ENCODE assay signal across 8 cellular contexts in the genomic region with DNA sequence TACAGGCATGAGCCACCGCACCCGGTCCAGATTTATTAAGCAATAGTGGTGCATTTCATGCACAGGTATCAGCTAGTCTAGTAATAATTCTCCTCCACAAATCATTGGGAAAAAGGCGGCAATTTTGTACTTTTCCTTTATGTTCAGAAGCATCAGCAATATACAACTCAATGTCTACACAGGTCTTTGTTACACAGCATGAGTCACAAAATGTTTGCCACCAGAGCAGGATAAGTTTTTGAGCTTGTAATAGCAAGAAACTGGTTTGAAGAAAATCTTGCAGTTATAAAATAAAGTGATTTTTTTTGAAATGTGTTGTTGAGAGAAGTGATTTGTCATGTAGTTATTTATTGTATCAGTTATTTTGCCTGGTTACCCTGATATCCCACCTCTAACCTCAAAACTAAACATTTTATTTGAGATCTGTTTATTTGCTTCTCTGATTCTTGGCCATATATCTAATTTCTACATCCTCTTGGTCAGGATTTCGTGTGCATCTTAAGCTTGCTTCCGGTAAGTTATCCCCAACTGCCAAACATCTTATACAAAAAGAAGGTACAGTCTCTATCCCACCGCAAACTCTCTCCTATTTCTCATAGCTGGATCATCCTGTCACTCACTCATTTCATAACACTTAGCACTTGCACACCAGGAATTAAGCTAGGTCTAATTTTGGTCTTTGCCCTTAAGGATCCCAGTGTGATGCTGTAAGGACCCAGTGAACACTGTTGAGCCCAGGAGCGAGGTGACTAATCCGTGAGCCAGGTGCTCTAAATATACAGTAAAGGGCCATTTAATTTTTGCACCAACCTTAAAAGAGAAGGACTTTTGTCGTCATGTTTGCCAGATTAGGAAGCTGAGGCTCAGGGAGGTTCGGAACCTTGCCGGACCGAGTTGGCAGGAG. TPM values are rescaled to one million over a fixed set of nuclear protein-coding genes. Genes with fewer than 3 reads are reported as not detected.
DNase-seq lines count a peak whose midpoint lies in the region; TF ChIP-seq lines count a peak whose summit lies in the region.

No MANE protein-coding gene starts in this region.

- no peaks in the 10 kb centered on the region for H3K79me1 ChIP-seq in trophoblast cell (ENCODE audit: low read length)

- no peak for TF ChIP-seq CTCF in endodermal cell (conservative IDR thresholded peaks at IDR 0.05)
- no peak for TF ChIP-seq CTCF in GM20000 (IDR thresholded peaks at IDR 0.05; ENCODE audit: extremely low read depth, missing control alignments)

- no peak overlapping the region for H3K23ac ChIP-seq in trophoblast cell (ENCODE audit: low read length)

- peak overlapping the region; percentile 58 for H3K4me3 Mint-ChIP-seq in endodermal cell

- H3K27ac ChIP-seq in endodermal cell (ENCODE audit: low read depth, low read length) (no peak overlapping the region), trophoblast cell (ENCODE audit: low read depth, low read length) (no peak overlapping the region)

- 43 to 45% methylated on average over 12 of the region's 12 CpGs for WGBS in endodermal cell (ENCODE audit: insufficient coverage in 1 of 2, insufficient read length in 1 of 2), 2 experiments
- no CpG with 5 or more reads among the region's 12 CpGs for WGBS in trophoblast cell (ENCODE audit: extremely low coverage, insufficient coverage, insufficient read length)

- H2BK12ac ChIP-seq in trophoblast cell (ENCODE audit: low read length): no peak overlapping the region

- H3K4me1 ChIP-seq in endodermal cell (ENCODE audit: control insufficient read depth, insufficient read depth, low read length) (no peaks in the 10 kb centered on the region), trophoblast cell (ENCODE audit: control insufficient read depth in 1 of 2, insufficient read depth in 2 of 2, low read length in 2 of 2) (peaks cover 7 to 16% of the 10 kb centered on the region in 2 experiments)

- peak; percentile 11 for DNase-seq in DMS79 treated with DMSO at 0.1 percent for 48 hours (lab: John Stamatoyannopoulos, UW)
- no peak for DNase-seq in DMS79 (lab: John Stamatoyannopoulos, UW)
- peak; percentile 60 for DNase-seq in NCI-H69 (lab: John Stamatoyannopoulos, UW)
- no peak for DNase-seq in endodermal cell
- no peak for DNase-seq in trophoblast cell
- DNase-seq in activated gamma-delta T cell treated with Interleukin-2 at 50 U/mL for 16 hours: no peak
- no peak for DNase-seq in GM20000 (ENCODE audit: low spot score)
- no peak for DNase-seq in NCI-H1436 (lab: John Stamatoyannopoulos, UW)

- no peak overlapping the region for H2AK5ac ChIP-seq in trophoblast cell (ENCODE audit: low read length)

- H2AFZ ChIP-seq in trophoblast cell (ENCODE audit: insufficient read depth, low read length, poor library complexity): peak overlapping the region; percentile 21

- no peak overlapping the region for H3K4ac ChIP-seq in trophoblast cell (ENCODE audit: low read depth, low read length)

- no peak overlapping the region for H2BK120ac ChIP-seq in trophoblast cell (ENCODE audit: insufficient read depth, low read length, poor library complexity)

- peaks cover 7% of the 10 kb centered on the region for H3K4me1 Mint-ChIP-seq in endodermal cell

- H4K12ac ChIP-seq in trophoblast cell (ENCODE audit: low read depth, low read length): no peak overlapping the region

- H3K9me3 ChIP-seq in endodermal cell (ENCODE audit: control insufficient read depth, low read length) (no peaks in the 10 kb centered on the region), trophoblast cell (ENCODE audit: insufficient read depth, low read depth, low read length) (peaks cover 4% of the 10 kb centered on the region)

- H3K27me3 ChIP-seq in endodermal cell (ENCODE audit: control insufficient read depth, insufficient read depth, low read length, poor library complexity, severe bottlenecking) (peaks cover 68% of the 10 kb centered on the region), trophoblast cell (ENCODE audit: insufficient read depth, low read length) (peaks cover 37% of the 10 kb centered on the region)

- peaks cover 82% of the 10 kb centered on the region for H3K27me3 Mint-ChIP-seq in endodermal cell (ENCODE audit: insufficient read depth)

- H3K79me2 ChIP-seq in trophoblast cell (ENCODE audit: control insufficient read depth, insufficient read depth, low read length, poor library complexity): peaks cover 3% of the 10 kb centered on the region

- H3K4me3 ChIP-seq in endodermal cell (ENCODE audit: low read length) (peak overlapping the region; percentile 80), trophoblast cell (ENCODE audit: low read depth, low read length) (peak overlapping the region; percentile 45)

- no peak overlapping the region for H3K18ac ChIP-seq in trophoblast cell (ENCODE audit: low read length)

- no peak overlapping the region for H3K27ac Mint-ChIP-seq in endodermal cell

- H3K9ac ChIP-seq in endodermal cell (ENCODE audit: extremely low read depth, low read length, poor library complexity, severe bottlenecking) (no peak overlapping the region), trophoblast cell (ENCODE audit: low read length) (no peak overlapping the region)

- no peak overlapping the region for H4K91ac ChIP-seq in trophoblast cell (ENCODE audit: low read depth, low read length)

- H3K9me3 Mint-ChIP-seq in endodermal cell: no peaks in the 10 kb centered on the region

- no peaks in the 10 kb centered on the region for H3K36me3 Mint-ChIP-seq in endodermal cell (ENCODE audit: low read depth)

- H3K36me3 ChIP-seq in endodermal cell (ENCODE audit: control insufficient read depth, insufficient read depth, low read length) (no peaks in the 10 kb centered on the region), trophoblast cell (ENCODE audit: control insufficient read depth in 1 of 2, insufficient read depth in 2 of 2, low read length in 2 of 2) (no peaks in the 10 kb centered on the region)

- no peak overlapping the region for H4K8ac ChIP-seq in trophoblast cell (ENCODE audit: low read depth, low read length)

- peak overlapping the region; percentile 85 for H3K4me2 ChIP-seq in trophoblast cell (ENCODE audit: low read length)

- H2BK5ac ChIP-seq in trophoblast cell (ENCODE audit: low read depth, low read length, poor library complexity): no peak overlapping the region

- no peak overlapping the region for H3K14ac ChIP-seq in trophoblast cell (ENCODE audit: low read length)

RNA-seq across cellular contexts. Expression of gene ITPRIPL1, which starts 4.5 kb away (rescaled TPM):
- 1 to 10 TPM; 6.8 to 8.0 TPM for total RNA-seq in endodermal cell
- polyA plus RNA-seq in endodermal cell (2013, experiment 1 of 2): 6.1 TPM
- 6.0 TPM for polyA plus RNA-seq in endodermal cell (2013, experiment 2 of 2)
- polyA plus RNA-seq in trophoblast cell (2013): 1.4 and 1.5 TPM in 2 replicates

RNA-seq across cellular contexts. Expression of gene NCAPH, which starts 15.0 kb away (rescaled TPM):
- 10 to 100 TPM; 35.0 to 49.5 TPM for total RNA-seq in endodermal cell
- 52.9 TPM for polyA plus RNA-seq in endodermal cell (2013, experiment 1 of 2)
- 58.8 TPM for polyA plus RNA-seq in endodermal cell (2013, experiment 2 of 2)
- polyA plus RNA-seq in trophoblast cell (2013): 22.8 and 23.0 TPM in 2 replicates

RNA-seq across cellular contexts. Expression of gene SNRNP200, which starts 15.2 kb away (rescaled TPM):
- 100 to 1,000 TPM; 190 to 211 TPM for total RNA-seq in endodermal cell
- 171 TPM for polyA plus RNA-seq in endodermal cell (2013, experiment 1 of 2)
- 169 TPM for polyA plus RNA-seq in endodermal cell (2013, experiment 2 of 2)
- polyA plus RNA-seq in trophoblast cell (2013): 75.8 and 76.3 TPM in 2 replicates

RNA-seq across cellular contexts. Expression of gene CIAO1, which starts 54.6 kb away (rescaled TPM):
- total RNA-seq in endodermal cell: 10 to 100 TPM; 65.4 to 66.2 TPM
- polyA plus RNA-seq in endodermal cell (2013, experiment 1 of 2): 71.4 TPM
- 58.3 TPM for polyA plus RNA-seq in endodermal cell (2013, experiment 2 of 2)
- polyA plus RNA-seq in trophoblast cell (2013): 43.1 and 43.2 TPM in 2 replicates

RNA-seq across cellular contexts. Expression of gene TMEM127, which starts 54.8 kb away (rescaled TPM):
- total RNA-seq in endodermal cell: 10 to 100 TPM; 27.0 to 28.3 TPM
- polyA plus RNA-seq in endodermal cell (2013, experiment 1 of 2): 20.1 TPM
- 18.2 TPM for polyA plus RNA-seq in endodermal cell (2013, experiment 2 of 2)
- polyA plus RNA-seq in trophoblast cell (2013): 36.6 and 38.2 TPM in 2 replicates

Comparison
In these comparisons a context has a peak if more than half of its experiments do, and no peak if none do; other contexts are left out.
1. DNase-seq: peak in DMS79 treated with DMSO at 0.1 percent for 48 hours (single experiment) and NCI-H69 (single experiment); none in DMS79 (single experiment), endodermal cell (single experiment), trophoblast cell (0 of 2), activated gamma-delta T cell treated with Interleukin-2 at 50 U/mL for 16 hours (single experiment), GM20000 (single experiment) and NCI-H1436 (single experiment).